18 cellular contexts compared by ENCODE assay signal in genomic region chr12:337039-337438, GRCh38. TPM values are rescaled to one million over a fixed set of nuclear protein-coding genes. Genes with fewer than 3 reads are reported as not detected.
DNase-seq lines count a peak whose midpoint lies in the region; ATAC-seq and TF ChIP-seq lines count a peak whose summit lies in the region.
"Had no signal": no experiment of that assay in that cellular context is flagged by ENCODE, and none has a peak within 500 bp of the region (broad histone marks: within the 10 kb centered on the region; RNA-seq: fewer than 3 reads in every experiment).

No MANE protein-coding gene starts in this region.

- H3K27me3 Mint-ChIP-seq in activated T-cell treated with anti-CD3 and anti-CD28 coated beads, Interleukin-2, amount 50 U/mL, for 24 hours: no peaks in the 10 kb centered on the region
- H3K27me3 Mint-ChIP-seq in activated T-cell treated with anti-CD3 and anti-CD28 coated beads, Interleukin-2, amount 50 U/mL, for 4 hours (ENCODE audit: low read depth): no peaks in the 10 kb centered on the region
- H3K27me3 Mint-ChIP-seq in Caco-2 (ENCODE audit: insufficient read depth, unreplicated experiment): no peaks in the 10 kb centered on the region
- H3K27me3 Mint-ChIP-seq in stimulated activated naive B cell treated with anti-CD40 and anti-IgM and Interleukin-4, amounts not matched to agents 10 μg/mL and 1 μg/mL and 100 μg/mL, for 72 hours: no peaks in the 10 kb centered on the region

- H3K4me1 Mint-ChIP-seq in activated T-cell treated with anti-CD3 and anti-CD28 coated beads, Interleukin-2, amount 50 U/mL, for 24 hours (ENCODE audit: low read depth): peaks cover 27% of the 10 kb centered on the region
- peaks cover 17% of the 10 kb centered on the region for H3K4me1 Mint-ChIP-seq in activated T-cell treated with anti-CD3 and anti-CD28 coated beads, Interleukin-2, amount 50 U/mL, for 4 hours (ENCODE audit: low read depth)
- peaks cover 7% of the 10 kb centered on the region for H3K4me1 Mint-ChIP-seq in Caco-2 (ENCODE audit: low read depth, unreplicated experiment)
- H3K4me1 Mint-ChIP-seq in stimulated activated naive B cell treated with anti-CD40 and anti-IgM and Interleukin-4, amounts not matched to agents 10 μg/mL and 1 μg/mL and 100 μg/mL, for 72 hours: peaks cover 2 to 5% of the 10 kb centered on the region in 2 donors

- no peak overlapping the region for H3K27ac ChIP-seq in left ventricle myocardium inferior (replicated peaks)
- H3K27ac ChIP-seq: BLaER1 treated with 17β-estradiol and CSF1 and Interleukin-3, amounts not matched to agents 10 nM and 100 nM; PC-9 had no signal

- H3K4me1 ChIP-seq in Caco-2: 0 out of 2 replicates have a peak, but pooled peaks cover 2% of the 10 kb centered on the region
- peaks cover 6% of the 10 kb centered on the region for H3K4me1 ChIP-seq in left ventricle myocardium inferior

- no peak overlapping the region for H3K4me3 Mint-ChIP-seq in activated T-cell treated with anti-CD3 and anti-CD28 coated beads, Interleukin-2, amount 50 U/mL, for 24 hours
- no peak overlapping the region for H3K4me3 Mint-ChIP-seq in activated T-cell treated with anti-CD3 and anti-CD28 coated beads, Interleukin-2, amount 50 U/mL, for 4 hours
- H3K4me3 Mint-ChIP-seq in Caco-2 (ENCODE audit: unreplicated experiment): no peak overlapping the region
- H3K4me3 Mint-ChIP-seq in stimulated activated naive B cell treated with anti-CD40 and anti-IgM and Interleukin-4, amounts not matched to agents 10 μg/mL and 1 μg/mL and 100 μg/mL, for 72 hours: no peak overlapping the region

- H3K27me3 ChIP-seq in Caco-2 (replicated peaks; ENCODE audit: control insufficient read depth, insufficient read depth, low read length) (no peaks in the 10 kb centered on the region), left ventricle myocardium inferior (ENCODE audit: low read depth) (no peaks in the 10 kb centered on the region)
- H3K27me3 ChIP-seq: BLaER1 treated with 17β-estradiol and CSF1 and Interleukin-3, amounts not matched to agents 10 nM and 100 nM had no signal

- H3K36me3 ChIP-seq in Caco-2 (ENCODE audit: control insufficient read depth, insufficient read depth, low read length) (no peaks in the 10 kb centered on the region; the same call in 1 of the 2 replicates), left ventricle myocardium inferior (peaks cover 70% of the 10 kb centered on the region)

- peaks cover 82% of the 10 kb centered on the region for H3K36me3 Mint-ChIP-seq in activated T-cell treated with anti-CD3 and anti-CD28 coated beads, Interleukin-2, amount 50 U/mL, for 24 hours (ENCODE audit: low read depth)
- peaks cover 50% of the 10 kb centered on the region for H3K36me3 Mint-ChIP-seq in activated T-cell treated with anti-CD3 and anti-CD28 coated beads, Interleukin-2, amount 50 U/mL, for 4 hours (ENCODE audit: insufficient read depth)
- peaks cover 70% of the 10 kb centered on the region for H3K36me3 Mint-ChIP-seq in Caco-2 (ENCODE audit: insufficient read depth, unreplicated experiment)
- H3K36me3 Mint-ChIP-seq in stimulated activated naive B cell treated with anti-CD40 and anti-IgM and Interleukin-4, amounts not matched to agents 10 μg/mL and 1 μg/mL and 100 μg/mL, for 72 hours: peaks cover 49 to 61% of the 10 kb centered on the region in 2 donors

- BruUV-seq in Caco-2 (replicated peaks; lab: Mats Ljungman, UMichigan): no TSS peak

- CTCF ChIA-PET in Caco-2 (lab: Charles Lee): no interaction called here

- TF ChIP-seq CTCF in Caco-2 (IDR thresholded peaks at IDR 0.05; ENCODE audit: insufficient read depth in 1 of 2, low read depth in 1 of 2, low read length in 1 of 2, severe bottlenecking in 1 of 2, unreplicated experiment in 1 of 2) (no peak), left ventricle myocardium inferior (IDR thresholded peaks at IDR 0.05; ENCODE audit: borderline replicate concordance) (no peak)

- POLR2A ChIA-PET in Caco-2 (lab: Charles Lee): no interaction called here

- intact Hi-C loops in Caco-2 (cut with micrococcal nuclease; ENCODE audit: unreplicated experiment) (no loop called here), left ventricle myocardium inferior (cut with micrococcal nuclease) (no loop called here)

- no peaks in the 10 kb centered on the region for H3K9me3 Mint-ChIP-seq in activated T-cell treated with anti-CD3 and anti-CD28 coated beads, Interleukin-2, amount 50 U/mL, for 24 hours
- no peaks in the 10 kb centered on the region for H3K9me3 Mint-ChIP-seq in activated T-cell treated with anti-CD3 and anti-CD28 coated beads, Interleukin-2, amount 50 U/mL, for 4 hours
- no peaks in the 10 kb centered on the region for H3K9me3 Mint-ChIP-seq in Caco-2 (ENCODE audit: unreplicated experiment)
- no peaks in the 10 kb centered on the region for H3K9me3 Mint-ChIP-seq in stimulated activated naive B cell treated with anti-CD40 and anti-IgM and Interleukin-4, amounts not matched to agents 10 μg/mL and 1 μg/mL and 100 μg/mL, for 72 hours

- H3K4me3 ChIP-seq in Caco-2 (ENCODE audit: low read depth, low read length) (no peak overlapping the region), left ventricle myocardium inferior (no peak overlapping the region)
- H3K4me3 ChIP-seq: BLaER1 treated with 17β-estradiol and CSF1 and Interleukin-3, amounts not matched to agents 10 nM and 100 nM; PC-9 had no signal

- ATAC-seq in activated T-cell treated with anti-CD3 and anti-CD28 coated beads, Interleukin-2, amount 50 U/mL, for 4 hours: no peak
- ATAC-seq in esophagus mucosa: peak; percentile 76
- ATAC-seq in stimulated activated naive B cell treated with anti-CD40 and anti-IgM and Interleukin-4, amounts not matched to agents 10 μg/mL and 1 μg/mL and 100 μg/mL, for 72 hours (replicated peaks): no peak

- peak overlapping the region; percentile 33 for H3K27ac Mint-ChIP-seq in activated T-cell treated with anti-CD3 and anti-CD28 coated beads, Interleukin-2, amount 50 U/mL, for 24 hours
- H3K27ac Mint-ChIP-seq in Caco-2 (ENCODE audit: unreplicated experiment): peak overlapping the region; percentile 10
- H3K27ac Mint-ChIP-seq in stimulated activated naive B cell treated with anti-CD40 and anti-IgM and Interleukin-4, amounts not matched to agents 10 μg/mL and 1 μg/mL and 100 μg/mL, for 72 hours: peak overlapping the region; percentile 65

- no peaks in the 10 kb centered on the region for H3K9me3 ChIP-seq in Caco-2
- H3K9me3 ChIP-seq in left ventricle myocardium inferior (replicated peaks): no peaks in the 10 kb centered on the region

- no peak for DNase-seq in activated T-cell treated with anti-CD3 and anti-CD28 coated beads, Interleukin-2, amount 50 U/mL, for 24 hours
- DNase-seq in activated T-cell treated with anti-CD3 and anti-CD28 coated beads, Interleukin-2, amount 50 U/mL, for 4 hours: no peak
- no peak for DNase-seq in Caco-2
- DNase-seq in stimulated activated naive B cell treated with anti-CD40 and anti-IgM and Interleukin-4, amounts not matched to agents 10 μg/mL and 1 μg/mL and 100 μg/mL, for 72 hours: no peak
- no peak for DNase-seq in foreskin melanocyte
- no peak for DNase-seq in left ventricle myocardium inferior
- DNase-seq: DMS53, HCEC 1CT, IMR-90, Kasumi-1, NCI-H1105 treated with DMSO at 0.1 percent for 48 hours, NCI-H1694 treated with DMSO at 0.1 percent for 48 hours, NCI-H2107, NCI-H2227 treated with DMSO at 0.1 percent for 48 hours, NCI-H524, PC-9 had no signal

RNA-seq across cellular contexts. Expression of gene KDM5A, which starts 52.1 kb away (rescaled TPM):
- total RNA-seq in activated T-cell treated with anti-CD3 and anti-CD28 coated beads, Interleukin-2, amount 50 U/mL, for 4 hours: 10 to 100 TPM; 58.7 to 71.1 (median 66.0) TPM
- total RNA-seq in Caco-2 (2022) (72.7 and 89.6 TPM in 2 replicates), esophagus mucosa (42.6 TPM), left ventricle myocardium inferior (28.2 TPM)

Comparison
In these comparisons a context has a peak if more than half of its experiments do, and no peak if none do; other contexts are left out.
1. H3K27ac Mint-ChIP-seq: peak in every context shown above with its lines; median percentile 65 in stimulated activated naive B cell treated with anti-CD40 and anti-IgM and Interleukin-4, amounts not matched to agents 10 μg/mL and 1 μg/mL and 100 μg/mL, for 72 hours; 33 in activated T-cell treated with anti-CD3 and anti-CD28 coated beads, Interleukin-2, amount 50 U/mL, for 24 hours; 10 in Caco-2.